ENCODE assay signal across 13 cellular contexts in the genomic region with DNA sequence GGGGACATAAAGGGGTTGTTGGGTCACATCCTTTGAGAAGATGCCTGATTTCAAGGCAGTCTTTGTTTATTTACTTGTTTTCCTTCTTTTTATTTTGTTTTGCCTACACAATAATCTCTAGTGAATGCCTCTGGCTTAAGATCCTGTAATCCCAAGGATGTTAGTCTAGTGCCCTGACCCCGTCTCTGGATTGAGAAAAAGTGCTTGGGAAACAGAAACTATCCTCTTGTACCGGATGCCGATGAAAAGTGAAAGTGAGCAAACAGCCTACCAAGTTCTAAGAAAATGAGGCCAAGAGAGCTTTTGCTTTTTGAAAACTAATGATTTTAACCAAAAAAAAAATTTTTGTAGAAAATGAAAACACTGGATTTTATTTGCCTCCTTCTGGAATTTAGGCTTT. TPM values are rescaled to one million over a fixed set of nuclear protein-coding genes. Genes with fewer than 3 reads are reported as not detected.
A peak's percentile ranks its signal among the peaks of the same experiment; 100 is the strongest.
DNase-seq lines count a peak whose midpoint lies in the region; ATAC-seq, FAIRE-seq and TF ChIP-seq lines count a peak whose summit lies in the region.
"Had no signal": no experiment of that assay in that cellular context is flagged by ENCODE, and none has a peak within 500 bp of the region (broad histone marks: within the 10 kb centered on the region; RNA-seq: fewer than 3 reads in every experiment).

No MANE protein-coding gene starts in this region.

- peak overlapping the region; percentile 78 to 96 (median 93) for H3K27ac ChIP-seq in spleen

- intact Hi-C loops in spleen (cut with DNase I; ENCODE audit: low total_unique reads) = no loop called here

- no peak for FAIRE-seq in urothelium cell line (lab: Jason Lieb, UNC)
- FAIRE-seq: keratinocyte, TTC549 had no signal

- TF ChIP-seq POLR2A in spleen (IDR thresholded peaks at IDR 0.05) = no peak

- WGBS in spleen, 5 donors = 0 to 2% (median 2%) methylated on average over 3 of the region's 3 CpGs

- H3K27me3 Mint-ChIP-seq in activated CD4-positive, alpha-beta memory T cell treated with anti-CD3 and anti-CD28 coated beads, Interleukin-2, amount 10 ng/mL, durations not matched to agents 7 days and 5 days = peaks cover 2% of the 10 kb centered on the region

- ATAC-seq in HG03097 (IDR thresholded peaks at IDR 0.05; ENCODE audit: low FRiP score, unreplicated experiment) (no peak), GM19328 (IDR thresholded peaks at IDR 0.05; ENCODE audit: unreplicated experiment) (no peak)

- peak; percentile 10 for DNase-seq in GM04504 (ENCODE audit: low read depth)
- peak; percentile 49 for DNase-seq in activated CD4-positive, alpha-beta memory T cell treated with anti-CD3 and anti-CD28 coated beads, Interleukin-2, amount 10 ng/mL, durations not matched to agents 7 days and 5 days
- peak; percentile 65 for DNase-seq in fibroblast of the aortic adventitia (ENCODE audit: low read depth)
- DNase-seq in spleen = no peak
- no peak for DNase-seq in NCI-H2171 (lab: John Stamatoyannopoulos, UW)
- no peak for DNase-seq in urothelium cell line (ENCODE audit: low spot score)
- DNase-seq: cerebellar nuclear complex, H9, NCI-H774 had no signal

- CTCF ChIA-PET in activated CD4-positive, alpha-beta memory T cell treated with anti-CD3 and anti-CD28 coated beads, Interleukin-2, amount 10 ng/mL, durations not matched to agents 7 days and 5 days (lab: Charles Lee) = interaction anchor here (1.2 to 4.9 kb wide), 3 partner anchors 10 to 37 kb away, joined by 3 to 42 read pairs (median 3); no protein-coding TSS in a partner anchor

- peak overlapping the region; percentile 48 for H3K4me3 ChIP-seq in fibroblast of the aortic adventitia (ENCODE audit: low read depth, low read length)
- peak overlapping the region in 5 of 8 donors; percentile 4 to 54 (median 13) for H3K4me3 ChIP-seq in spleen

- H3K9me3 Mint-ChIP-seq in activated CD4-positive, alpha-beta memory T cell treated with anti-CD3 and anti-CD28 coated beads, Interleukin-2, amount 10 ng/mL, durations not matched to agents 7 days and 5 days = no peaks in the 10 kb centered on the region
- H3K9me3 Mint-ChIP-seq: H9 had no signal

- no peaks in the 10 kb centered on the region for H3K27me3 ChIP-seq in spleen (replicated peaks in 1 of 7)

- H3K4me1 Mint-ChIP-seq in activated CD4-positive, alpha-beta memory T cell treated with anti-CD3 and anti-CD28 coated beads, Interleukin-2, amount 10 ng/mL, durations not matched to agents 7 days and 5 days = peaks cover 91% of the 10 kb centered on the region

- H3K27ac Mint-ChIP-seq in activated CD4-positive, alpha-beta memory T cell treated with anti-CD3 and anti-CD28 coated beads, Interleukin-2, amount 10 ng/mL, durations not matched to agents 7 days and 5 days = peak overlapping the region; percentile 82
- H3K27ac Mint-ChIP-seq: H9 had no signal

- no peaks in the 10 kb centered on the region for H3K36me3 ChIP-seq in spleen

- no peaks in the 10 kb centered on the region for H3K9me3 ChIP-seq in spleen

- peaks cover 33% of the 10 kb centered on the region for H3K36me3 Mint-ChIP-seq in activated CD4-positive, alpha-beta memory T cell treated with anti-CD3 and anti-CD28 coated beads, Interleukin-2, amount 10 ng/mL, durations not matched to agents 7 days and 5 days (ENCODE audit: low read depth)

- TF ChIP-seq CTCF in fibroblast of the aortic adventitia (IDR thresholded peaks at IDR 0.05; ENCODE audit: insufficient read depth, low read length) = no peak
- TF ChIP-seq CTCF in spleen (IDR thresholded peaks at IDR 0.05 in 8 of 11, conservative IDR thresholded peaks at IDR 0.05 in 3 of 11) = no peak

- peak overlapping the region; percentile 73 for H3K4me3 Mint-ChIP-seq in activated CD4-positive, alpha-beta memory T cell treated with anti-CD3 and anti-CD28 coated beads, Interleukin-2, amount 10 ng/mL, durations not matched to agents 7 days and 5 days
- H3K4me3 Mint-ChIP-seq: H9 had no signal

- POLR2A ChIA-PET in activated CD4-positive, alpha-beta memory T cell treated with anti-CD3 and anti-CD28 coated beads, Interleukin-2, amount 10 ng/mL, durations not matched to agents 7 days and 5 days (lab: Charles Lee) = interaction anchor here (1.5 to 16.0 kb wide), 2 partner anchors 10 to 15 kb away, joined by 3 to 715 read pairs; no protein-coding TSS in a partner anchor

- peaks cover 57 to 100% (median 94%) of the 10 kb centered on the region in 6 donors for H3K4me1 ChIP-seq in spleen

RNA-seq across cellular contexts. Expression of gene C1QTNF9, which starts 42.1 kb away (rescaled TPM):
- not detected for total RNA-seq in activated CD4-positive, alpha-beta memory T cell treated with anti-CD3 and anti-CD28 coated beads, Interleukin-2, amount 10 ng/mL, durations not matched to agents 7 days and 5 days
- total RNA-seq in fibroblast of the aortic adventitia (ENCODE audit: low replicate concordance) (not detected in 2 replicates), spleen (under 1 TPM in 3 of 7 donors, not detected in 4; 0.28 to 0.72 (median 0.35) TPM)
- under 1 TPM in 2 of 3 donors, not detected in 1; 0.15 to 0.48 TPM for polyA plus RNA-seq in spleen
- total RNA-seq: H9 had no signal
- polyA plus RNA-seq: keratinocyte had no signal

Comparison
In these comparisons a context has a peak if more than half of its experiments do, and no peak if none do; other contexts are left out.
1. DNase-seq: peak in GM04504 (single experiment), activated CD4-positive, alpha-beta memory T cell treated with anti-CD3 and anti-CD28 coated beads, Interleukin-2, amount 10 ng/mL, durations not matched to agents 7 days and 5 days (single experiment) and fibroblast of the aortic adventitia (single experiment); none in spleen (single experiment), NCI-H2171 (single experiment) and urothelium cell line (single experiment).